9 cellular contexts compared by ENCODE assay signal in genomic region chr10:17234541-17234940, GRCh38. TPM values are rescaled to one million over a fixed set of nuclear protein-coding genes. Genes with fewer than 3 reads are reported as not detected.
DNase-seq lines count a peak whose midpoint lies in the region; ATAC-seq, FAIRE-seq and TF ChIP-seq lines count a peak whose summit lies in the region.
"Had no signal": no experiment of that assay in that cellular context is flagged by ENCODE, and none has a peak within 500 bp of the region (broad histone marks: within the 10 kb centered on the region; RNA-seq: fewer than 3 reads in every experiment).

No MANE protein-coding gene starts in this region.

- H3K27me3 Mint-ChIP-seq in activated CD4-positive, alpha-beta memory T cell treated with anti-CD3 and anti-CD28 coated beads, Interleukin-2, amount 10 ng/mL, durations not matched to agents 7 days and 5 days = no peaks in the 10 kb centered on the region
- no peaks in the 10 kb centered on the region for H3K27me3 Mint-ChIP-seq in stimulated activated memory B cell treated with anti-CD40 and anti-IgM and Interleukin-4, amounts not matched to agents 10 μg/mL and 1 μg/mL and 100 μg/mL, for 72 hours

- H3K4me3 ChIP-seq in foreskin fibroblast (ENCODE audit: low read depth in 1 of 2, low read length in 2 of 2) = peak overlapping the region; percentile 93 to 94

- no peak for TF ChIP-seq CTCF in foreskin fibroblast (IDR thresholded peaks at IDR 0.05; ENCODE audit: low read depth, low read length)

- H3K27ac Mint-ChIP-seq in activated CD4-positive, alpha-beta memory T cell treated with anti-CD3 and anti-CD28 coated beads, Interleukin-2, amount 10 ng/mL, durations not matched to agents 7 days and 5 days = peak overlapping the region; percentile 69
- peak overlapping the region; percentile 51 for H3K27ac Mint-ChIP-seq in stimulated activated memory B cell treated with anti-CD40 and anti-IgM and Interleukin-4, amounts not matched to agents 10 μg/mL and 1 μg/mL and 100 μg/mL, for 72 hours

- peak overlapping the region; percentile 40 for H3K4me3 Mint-ChIP-seq in activated CD4-positive, alpha-beta memory T cell treated with anti-CD3 and anti-CD28 coated beads, Interleukin-2, amount 10 ng/mL, durations not matched to agents 7 days and 5 days
- no peak overlapping the region for H3K4me3 Mint-ChIP-seq in stimulated activated memory B cell treated with anti-CD40 and anti-IgM and Interleukin-4, amounts not matched to agents 10 μg/mL and 1 μg/mL and 100 μg/mL, for 72 hours

- ATAC-seq in stimulated activated memory B cell treated with anti-CD40 and anti-IgM and Interleukin-4, amounts not matched to agents 10 μg/mL and 1 μg/mL and 100 μg/mL, for 72 hours = no peak
- no peak for ATAC-seq in HG02678 (IDR thresholded peaks at IDR 0.05; ENCODE audit: unreplicated experiment)

- POLR2A ChIA-PET in activated CD4-positive, alpha-beta memory T cell treated with anti-CD3 and anti-CD28 coated beads, Interleukin-2, amount 10 ng/mL, durations not matched to agents 7 days and 5 days (lab: Charles Lee) = interaction anchor here (0.8 to 11.0 kb wide), 8 partner anchors 10 to 417 kb away, joined by 3 to 335 read pairs (median 4); partner anchors contain the start of genes RSU1 and TRDMT1

- peaks cover 57% of the 10 kb centered on the region for H3K4me1 Mint-ChIP-seq in activated CD4-positive, alpha-beta memory T cell treated with anti-CD3 and anti-CD28 coated beads, Interleukin-2, amount 10 ng/mL, durations not matched to agents 7 days and 5 days
- peaks cover 27% of the 10 kb centered on the region for H3K4me1 Mint-ChIP-seq in stimulated activated memory B cell treated with anti-CD40 and anti-IgM and Interleukin-4, amounts not matched to agents 10 μg/mL and 1 μg/mL and 100 μg/mL, for 72 hours

- CTCF ChIA-PET in activated CD4-positive, alpha-beta memory T cell treated with anti-CD3 and anti-CD28 coated beads, Interleukin-2, amount 10 ng/mL, durations not matched to agents 7 days and 5 days (lab: Charles Lee) = interaction anchor here (0.8 kb wide), 1 partner anchor 22 kb away, joined by 3 read pairs; no protein-coding TSS in a partner anchor

- DNase-seq in DMS53 treated with DMSO at 0.1 percent for 48 hours (lab: John Stamatoyannopoulos, UW; ENCODE audit: unreplicated experiment) = peak; percentile 75
- DNase-seq in activated CD4-positive, alpha-beta memory T cell treated with anti-CD3 and anti-CD28 coated beads, Interleukin-2, amount 10 ng/mL, durations not matched to agents 7 days and 5 days = no peak
- DNase-seq in foreskin fibroblast = no peak
- DNase-seq in HTR-8/SVneo (ENCODE audit: insufficient read length, low spot score) = no peak
- no peak for DNase-seq in glomerular visceral epithelial cell (ENCODE audit: extremely low spot score)
- DNase-seq: NCI-H345; stimulated activated naive CD4-positive, alpha-beta T cell had no signal

- FAIRE-seq in HTR-8/SVneo (lab: Jason Lieb, UNC) = no peak

- peaks cover 86% of the 10 kb centered on the region for H3K36me3 Mint-ChIP-seq in activated CD4-positive, alpha-beta memory T cell treated with anti-CD3 and anti-CD28 coated beads, Interleukin-2, amount 10 ng/mL, durations not matched to agents 7 days and 5 days (ENCODE audit: low read depth)
- peaks cover 46% of the 10 kb centered on the region for H3K36me3 Mint-ChIP-seq in stimulated activated memory B cell treated with anti-CD40 and anti-IgM and Interleukin-4, amounts not matched to agents 10 μg/mL and 1 μg/mL and 100 μg/mL, for 72 hours

- H3K9me3 Mint-ChIP-seq in activated CD4-positive, alpha-beta memory T cell treated with anti-CD3 and anti-CD28 coated beads, Interleukin-2, amount 10 ng/mL, durations not matched to agents 7 days and 5 days = no peaks in the 10 kb centered on the region
- no peaks in the 10 kb centered on the region for H3K9me3 Mint-ChIP-seq in stimulated activated memory B cell treated with anti-CD40 and anti-IgM and Interleukin-4, amounts not matched to agents 10 μg/mL and 1 μg/mL and 100 μg/mL, for 72 hours

RNA-seq across cellular contexts. Expression of gene VIM, which starts 6.5 kb away (rescaled TPM):
- total RNA-seq in activated CD4-positive, alpha-beta memory T cell treated with anti-CD3 and anti-CD28 coated beads, Interleukin-2, amount 10 ng/mL, durations not matched to agents 7 days and 5 days = 1,000 to 10,000 TPM; 2,572 to 2,607 TPM

RNA-seq across cellular contexts. Expression of gene TRDMT1, which starts 33.1 kb away (rescaled TPM):
- total RNA-seq in activated CD4-positive, alpha-beta memory T cell treated with anti-CD3 and anti-CD28 coated beads, Interleukin-2, amount 10 ng/mL, durations not matched to agents 7 days and 5 days = 10 to 100 TPM; 12.3 to 12.7 TPM
